ENCODE assay signal across 8 cellular contexts in the genomic region with DNA sequence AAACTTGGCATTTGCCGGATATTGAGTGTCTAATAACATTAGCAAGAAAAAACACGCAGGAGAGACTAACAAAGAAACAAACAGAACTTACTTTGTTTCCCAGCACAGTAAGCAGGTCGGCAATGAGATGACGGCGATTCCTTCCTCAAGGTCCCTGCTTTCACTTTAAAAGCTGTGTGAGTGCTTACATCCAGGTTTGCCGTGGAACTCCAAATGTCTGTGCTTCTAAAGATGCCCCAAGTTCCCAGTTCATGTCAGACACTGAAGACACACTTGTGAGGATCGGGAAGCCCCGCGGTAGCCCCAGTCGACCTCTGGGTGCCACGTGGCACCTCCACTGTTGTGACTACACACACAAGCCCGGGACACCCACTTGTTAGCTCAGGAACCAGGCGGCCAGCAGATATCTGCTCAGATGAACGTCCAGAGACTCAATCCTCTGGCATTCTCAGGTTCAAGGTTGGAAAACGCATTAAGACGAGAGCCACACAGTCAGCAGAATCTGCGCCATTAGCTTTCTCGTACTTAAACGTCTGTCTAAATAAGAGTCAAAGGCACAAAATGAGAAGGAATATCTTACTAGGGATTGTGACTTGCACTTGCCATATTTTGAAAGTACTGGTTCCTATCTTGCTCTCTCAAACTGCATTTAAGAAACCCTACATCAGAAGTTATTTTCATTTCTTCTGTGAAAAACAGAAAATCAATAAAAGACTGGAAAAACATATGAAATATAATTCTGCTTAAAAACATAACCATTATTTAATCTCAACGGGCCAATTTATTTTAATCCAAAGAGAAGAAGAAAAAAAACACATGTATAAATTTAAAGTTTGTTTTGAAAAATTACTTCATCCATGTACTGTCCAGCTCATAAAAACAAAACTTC.
DNase-seq lines count a peak whose midpoint lies in the region; ATAC-seq, FAIRE-seq and TF ChIP-seq lines count a peak whose summit lies in the region.

No MANE protein-coding gene starts in this region.

- TF ChIP-seq POLR2A in A549 (IDR thresholded peaks at IDR 0.05; ENCODE audit: low read length) (no peak), gastrocnemius medialis (IDR thresholded peaks at IDR 0.05) (peak; percentile 60 to 90)

- H3K4me1 Mint-ChIP-seq in activated CD8-positive, alpha-beta T cell treated with anti-CD3 and anti-CD28 coated beads for 36 hours (ENCODE audit: low read depth), result peaks cover 87% of the 10 kb centered on the region

- H3K36me3 ChIP-seq in gastrocnemius medialis, result no peaks in the 10 kb centered on the region
- no peaks in the 10 kb centered on the region; the same call in 1 of the 2 replicates for H3K36me3 ChIP-seq in MM.1S (replicated peaks; ENCODE audit: insufficient read depth, low read length)

- no peaks in the 10 kb centered on the region for H3K9me2 ChIP-seq in MM.1S (replicated peaks; ENCODE audit: insufficient read depth, low read length)

- H3K27me3 Mint-ChIP-seq in activated CD8-positive, alpha-beta T cell treated with anti-CD3 and anti-CD28 coated beads for 36 hours, result no peaks in the 10 kb centered on the region

- FAIRE-seq in A549 (lab: Jason Lieb, UNC), result no peak

- no peak overlapping the region for H3K9ac ChIP-seq in MM.1S (ENCODE audit: low read length)

- TF ChIP-seq EP300 in A549 (IDR thresholded peaks at IDR 0.05), result no peak

- no peaks in the 10 kb centered on the region for H3F3A ChIP-seq in MM.1S (ENCODE audit: insufficient read depth, low read length)

- peaks cover 86% of the 10 kb centered on the region for H3K36me3 Mint-ChIP-seq in activated CD8-positive, alpha-beta T cell treated with anti-CD3 and anti-CD28 coated beads for 36 hours (ENCODE audit: low read depth)

- TF ChIP-seq RAD21 in A549 (conservative IDR thresholded peaks at IDR 0.05 in 1 of 2, IDR thresholded peaks at IDR 0.05 in 1 of 2), result 0 out of 5 replicates have a peak, but pooled peaks of 1 of the 2 experiments have one; percentile 19

- H3K9me3 Mint-ChIP-seq in activated CD8-positive, alpha-beta T cell treated with anti-CD3 and anti-CD28 coated beads for 36 hours, result no peaks in the 10 kb centered on the region

- H3K4me1 ChIP-seq in A549 (peaks cover 82% of the 10 kb centered on the region), gastrocnemius medialis (peaks cover 35 to 74% of the 10 kb centered on the region in 2 donors), MM.1S (ENCODE audit: low read length) (peaks cover 5% of the 10 kb centered on the region)

- WGBS in A549 (ENCODE audit: missing lambda C conversion rate), result under 1% methylated on average over 19 of the region's 20 CpGs

- peaks cover 35% of the 10 kb centered on the region for H4K20me1 ChIP-seq in MM.1S (ENCODE audit: insufficient read depth, low read length)

- peak overlapping the region; percentile 88 for H3K4me2 ChIP-seq in A549
- no peak overlapping the region for H3K4me2 ChIP-seq in MM.1S (ENCODE audit: low read depth, low read length)

- CTCF ChIA-PET in A549 (lab: Yijun Ruan, JAX), result interaction anchor here (0.8 to 9.2 kb wide), 7 partner anchors 10 to 99 kb away, joined by 3 to 114 read pairs (median 7); no protein-coding TSS in a partner anchor
- CTCF ChIA-PET in activated CD8-positive, alpha-beta T cell treated with anti-CD3 and anti-CD28 coated beads for 36 hours (lab: Charles Lee), result interaction anchor here (0.7 to 3.9 kb wide), 3 partner anchors 14 to 98 kb away, joined by 3 to 18 read pairs (median 8); no protein-coding TSS in a partner anchor

- intact Hi-C loops in activated CD8-positive, alpha-beta T cell treated with anti-CD3 and anti-CD28 coated beads for 36 hours (cut with micrococcal nuclease), result no loop called here
- intact Hi-C loops in Right ventricle myocardium superior (cut with DNase I) (no loop called here), gastrocnemius medialis (cut with DNase I; ENCODE audit: low total_unique reads) (loop anchor here (1.0 to 10.0 kb wide), 3 partner anchors 47 to 1717 kb away; a partner anchor contains a TSS)

- H3K4me3 ChIP-seq in A549, result peak overlapping the region; percentile 52
- H3K4me3 ChIP-seq in HL-60 (replicated peaks; ENCODE audit: insufficient read depth, low read length), result no peak overlapping the region
- peak overlapping the region; percentile 61 to 81 (median 68) for H3K4me3 ChIP-seq in gastrocnemius medialis
- H3K4me3 ChIP-seq in MM.1S (ENCODE audit: low read length), result no peak overlapping the region

- POLR2A ChIA-PET in A549 (lab: Yijun Ruan, JAX), result interaction anchor here (0.7 to 2.8 kb wide), 4 partner anchors 12 to 37 kb away, joined by 3 to 15 read pairs (median 6); no protein-coding TSS in a partner anchor
- POLR2A ChIA-PET in activated CD8-positive, alpha-beta T cell treated with anti-CD3 and anti-CD28 coated beads for 36 hours (lab: Charles Lee), result interaction anchor here (1.0 to 13.3 kb wide), 7 partner anchors 13 to 293 kb away, joined by 3 to 257 read pairs (median 5); no protein-coding TSS in a partner anchor

- H3K27me3 ChIP-seq in HL-60 (ENCODE audit: insufficient read depth, poor library complexity, severe bottlenecking) (no peaks in the 10 kb centered on the region), gastrocnemius medialis (no peaks in the 10 kb centered on the region), MM.1S (replicated peaks; ENCODE audit: insufficient read depth, low read length) (no peaks in the 10 kb centered on the region)

- H3K9me3 ChIP-seq in A549, result no peaks in the 10 kb centered on the region
- no peaks in the 10 kb centered on the region for H3K9me3 ChIP-seq in gastrocnemius medialis
- H3K9me3 ChIP-seq in MM.1S (replicated peaks; ENCODE audit: insufficient read depth, low read length), result no peaks in the 10 kb centered on the region

- no peak overlapping the region for H2AFZ ChIP-seq in MM.1S (ENCODE audit: low read length)

- H3K79me2 ChIP-seq in MM.1S (ENCODE audit: low read length), result peaks cover 98% of the 10 kb centered on the region

- DNase-seq in A549 (ENCODE audit: low read depth in 1 of 2, low spot score in 1 of 2) (peak; percentile 49 to 80), HL-60 (ENCODE audit: low read depth in 1 of 2, low spot score in 1 of 2) (peak in 1 of 2 experiments; percentile 49), Right ventricle myocardium superior (no peak), gastrocnemius medialis (peak; percentile 87 to 88), H4 (ENCODE audit: low spot score) (no peak), NCI-H1105 treated with DMSO at 0.1 percent for 48 hours (lab: John Stamatoyannopoulos, UW) (no peak), MM.1S (no peak)
- no peak for DNase-seq in activated CD8-positive, alpha-beta T cell treated with anti-CD3 and anti-CD28 coated beads for 36 hours

- TF ChIP-seq CTCF in A549 (IDR thresholded peaks at IDR 0.05), result no peak
- no peak for TF ChIP-seq CTCF in HL-60 (IDR thresholded peaks at IDR 0.05; ENCODE audit: insufficient read depth, low read length)
- no peak for TF ChIP-seq CTCF in activated CD8-positive, alpha-beta T cell treated with anti-CD3 and anti-CD28 coated beads for 36 hours (IDR thresholded peaks at IDR 0.05)
- no peak for TF ChIP-seq CTCF in gastrocnemius medialis (IDR thresholded peaks at IDR 0.05 in 4 of 5, conservative IDR thresholded peaks at IDR 0.05 in 1 of 5)
- TF ChIP-seq CTCF in MM.1S (IDR thresholded peaks at IDR 0.05; ENCODE audit: low read length), result no peak

- H3K27ac ChIP-seq in A549 (peak overlapping the region; percentile 86 to 87), HL-60 (replicated peaks) (peak overlapping the region; percentile 63), gastrocnemius medialis (peak overlapping the region; percentile 91 to 97 (median 94)), MM.1S (ENCODE audit: low read length) (no peak overlapping the region)

- peak overlapping the region; percentile 86 for H3K27ac Mint-ChIP-seq in activated CD8-positive, alpha-beta T cell treated with anti-CD3 and anti-CD28 coated beads for 36 hours

- in situ Hi-C loops in gastrocnemius medialis (cut with MboI; ENCODE audit: low sequenced_read_pairs in 4 of 4), result no loop called here

- peak overlapping the region; percentile 73 for H3K4me3 Mint-ChIP-seq in activated CD8-positive, alpha-beta T cell treated with anti-CD3 and anti-CD28 coated beads for 36 hours

- ATAC-seq in A549 (peak; percentile 75 to 78), Right ventricle myocardium superior (ENCODE audit: poor library complexity) (peak; percentile 56), gastrocnemius medialis (peak; percentile 47 to 72)
- no peak for ATAC-seq in activated CD8-positive, alpha-beta T cell treated with anti-CD3 and anti-CD28 coated beads for 36 hours

TF ChIP-seq in A549, 52 proteins besides CTCF, POLR2A, EP300 and RAD21 (continues in another document):
- TF ChIP-seq FOSL2 (IDR thresholded peaks at IDR 0.05) (no peak), FOSL2 (CRISPR knock-in tag; IDR thresholded peaks at IDR 0.05) (no peak), MAFK (IDR thresholded peaks at IDR 0.05; ENCODE audit: partially characterized antibody) (peak; percentile 85), POLR2AphosphoS2 (conservative IDR thresholded peaks at IDR 0.05; ENCODE audit: low read length) (peak; percentile 80), MYC (IDR thresholded peaks at IDR 0.05; ENCODE audit: borderline replicate concordance, low read length) (peak; percentile 85; the same call in 1 of the 2 replicates), JUN (IDR thresholded peaks at IDR 0.05) (peak in 1 of 2 experiments; percentile 40; a peak in 3 of 5 replicates), GATA3 (IDR thresholded peaks at IDR 0.05; ENCODE audit: borderline replicate concordance) (0 out of 2 replicates have a peak, but pooled peaks have one; percentile 3)
- TF ChIP-seq, protein P1, sequence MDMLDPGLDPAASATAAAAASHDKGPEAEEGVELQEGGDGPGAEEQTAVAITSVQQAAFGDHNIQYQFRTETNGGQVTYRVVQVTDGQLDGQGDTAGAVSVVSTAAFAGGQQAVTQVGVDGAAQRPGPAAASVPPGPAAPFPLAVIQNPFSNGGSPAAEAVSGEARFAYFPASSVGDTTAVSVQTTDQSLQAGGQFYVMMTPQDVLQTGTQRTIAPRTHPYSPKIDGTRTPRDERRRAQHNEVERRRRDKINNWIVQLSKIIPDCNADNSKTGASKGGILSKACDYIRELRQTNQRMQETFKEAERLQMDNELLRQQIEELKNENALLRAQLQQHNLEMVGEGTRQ (IDR thresholded peaks at IDR 0.05), result peak; percentile 63
- TF ChIP-seq, protein P2, sequence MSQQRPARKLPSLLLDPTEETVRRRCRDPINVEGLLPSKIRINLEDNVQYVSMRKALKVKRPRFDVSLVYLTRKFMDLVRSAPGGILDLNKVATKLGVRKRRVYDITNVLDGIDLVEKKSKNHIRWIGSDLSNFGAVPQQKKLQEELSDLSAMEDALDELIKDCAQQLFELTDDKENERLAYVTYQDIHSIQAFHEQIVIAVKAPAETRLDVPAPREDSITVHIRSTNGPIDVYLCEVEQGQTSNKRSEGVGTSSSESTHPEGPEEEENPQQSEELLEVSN (IDR thresholded peaks at IDR 0.05; ENCODE audit: borderline replicate concordance, low read depth), result no peak
- TF ChIP-seq, protein P3, sequence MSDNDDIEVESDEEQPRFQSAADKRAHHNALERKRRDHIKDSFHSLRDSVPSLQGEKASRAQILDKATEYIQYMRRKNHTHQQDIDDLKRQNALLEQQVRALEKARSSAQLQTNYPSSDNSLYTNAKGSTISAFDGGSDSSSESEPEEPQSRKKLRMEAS (IDR thresholded peaks at IDR 0.05), result peak; percentile 91

Comparison
In these comparisons a context has a peak if more than half of its experiments do, and no peak if none do; other contexts are left out.
1. DNase-seq: peak in A549 (2 of 2) and gastrocnemius medialis (2 of 2); none in activated CD8-positive, alpha-beta T cell treated with anti-CD3 and anti-CD28 coated beads for 36 hours (single experiment), Right ventricle myocardium superior (single experiment), H4 (single experiment), NCI-H1105 treated with DMSO at 0.1 percent for 48 hours (single experiment) and MM.1S (single experiment).
2. H3K4me3 ChIP-seq: peak in A549 (single experiment) and gastrocnemius medialis (4 of 4); none in HL-60 (single experiment) and MM.1S (single experiment).